8 cellular contexts compared by ENCODE assay signal in genomic region chr3:32733631-32734229, GRCh38. TPM values are rescaled to one million over a fixed set of nuclear protein-coding genes. Genes with fewer than 3 reads are reported as not detected.
DNase-seq lines count a peak whose midpoint lies in the region; TF ChIP-seq lines count a peak whose summit lies in the region.

No MANE protein-coding gene starts in this region.

- in situ Hi-C loops in GM23248 (cut with MboI): loop anchor here (10.0 kb wide), 1 partner anchor 201 kb away; no protein-coding TSS in a partner anchor

- no peaks in the 10 kb centered on the region for H3K9me2 ChIP-seq in GM23248 (ENCODE audit: insufficient read depth)
- H3K9me2 ChIP-seq in neural cell (ENCODE audit: insufficient read depth, low read length): no peaks in the 10 kb centered on the region

- no peaks in the 10 kb centered on the region for H3K79me2 ChIP-seq in GM23248 (ENCODE audit: insufficient read depth)
- no peaks in the 10 kb centered on the region for H3K79me2 ChIP-seq in OCI-LY3 (ENCODE audit: low read length)
- H3K79me2 ChIP-seq in neural cell (replicated peaks; ENCODE audit: insufficient read depth, low read length): no peaks in the 10 kb centered on the region

- H3K36me3 ChIP-seq in GM23248 (ENCODE audit: low read depth) (0 out of 2 replicates have a peak, but pooled peaks cover 6% of the 10 kb centered on the region), OCI-LY3 (replicated peaks; ENCODE audit: low read depth, low read length) (peaks cover 19% of the 10 kb centered on the region), neural cell (ENCODE audit: insufficient read depth, low read length) (no peaks in the 10 kb centered on the region)

- H3K27ac ChIP-seq in GM23248 (no peak overlapping the region), OCI-LY3 (ENCODE audit: low read length) (no peak overlapping the region), dorsolateral prefrontal cortex (no peak overlapping the region), neural cell (ENCODE audit: low read length) (no peak overlapping the region)

- TF ChIP-seq EP300 in neural cell (conservative IDR thresholded peaks at IDR 0.05; ENCODE audit: poor library complexity, severe bottlenecking): no peak

- H3F3A ChIP-seq in GM23248 (ENCODE audit: insufficient read depth): no peaks in the 10 kb centered on the region
- no peaks in the 10 kb centered on the region for H3F3A ChIP-seq in neural cell (ENCODE audit: insufficient read depth, low read length, poor library complexity, severe bottlenecking)

- H3K9me3 ChIP-seq in GM23248 (ENCODE audit: low read depth): no peaks in the 10 kb centered on the region
- H3K9me3 ChIP-seq in OCI-LY3 (ENCODE audit: insufficient read depth, low read length): no peaks in the 10 kb centered on the region
- no peaks in the 10 kb centered on the region for H3K9me3 ChIP-seq in neural cell (ENCODE audit: low read length)

- no peak overlapping the region for H2AFZ ChIP-seq in GM23248
- no peak overlapping the region for H2AFZ ChIP-seq in OCI-LY3 (ENCODE audit: low read depth, low read length)
- no peak overlapping the region for H2AFZ ChIP-seq in neural cell (ENCODE audit: low read depth, low read length)

- H3K27me3 ChIP-seq in GM23248 (replicated peaks; ENCODE audit: insufficient read depth) (no peaks in the 10 kb centered on the region), OCI-LY3 (ENCODE audit: low read depth, low read length) (no peaks in the 10 kb centered on the region), dorsolateral prefrontal cortex (no peaks in the 10 kb centered on the region), neural cell (ENCODE audit: insufficient read depth, low read depth, low read length) (no peaks in the 10 kb centered on the region)

- H3K4me1 ChIP-seq in GM23248 (ENCODE audit: insufficient read depth) (no peaks in the 10 kb centered on the region), OCI-LY3 (ENCODE audit: low read length) (no peaks in the 10 kb centered on the region)

- TF ChIP-seq RAD21 in neural cell (conservative IDR thresholded peaks at IDR 0.05): peak; percentile 80

- H3K9ac ChIP-seq in GM23248: no peak overlapping the region
- H3K9ac ChIP-seq in OCI-LY3 (ENCODE audit: low read length): no peak overlapping the region
- H3K9ac ChIP-seq in neural cell (ENCODE audit: low read length): no peak overlapping the region

- H3K4me3 ChIP-seq in GM23248 (no peak overlapping the region), OCI-LY3 (ENCODE audit: low read length) (no peak overlapping the region), dorsolateral prefrontal cortex (no peak overlapping the region), neural cell (ENCODE audit: low read length) (no peak overlapping the region)

- peak; percentile 79 for TF ChIP-seq CTCF in OCI-LY3 (IDR thresholded peaks at IDR 0.05; ENCODE audit: low read depth, low read length)
- peak; percentile 37 to 80 (median 63) for TF ChIP-seq CTCF in dorsolateral prefrontal cortex (IDR thresholded peaks at IDR 0.05 in 54 of 56, conservative IDR thresholded peaks at IDR 0.05 in 2 of 56; ENCODE audit: low read depth in 1 of 56, partially characterized antibody in 56 of 56)
- peak; percentile 79 for TF ChIP-seq CTCF in neural cell (IDR thresholded peaks at IDR 0.05; ENCODE audit: poor library complexity, severe bottlenecking)

- peak; percentile 66 to 76 for DNase-seq in AML-193 (lab: John Stamatoyannopoulos, UW)
- peak; percentile 59 for DNase-seq in GM23248
- DNase-seq in dorsolateral prefrontal cortex: no peak
- DNase-seq in head of caudate nucleus: no peak
- DNase-seq in OCI-M2 (lab: John Stamatoyannopoulos, UW; ENCODE audit: unreplicated experiment): no peak
- DNase-seq in activated effector memory CD4-positive, alpha-beta T cell treated with Interleukin-2 at 50 U/mL for 16 hours: no peak

- H4K20me1 ChIP-seq in GM23248 (ENCODE audit: insufficient read depth) (no peaks in the 10 kb centered on the region), OCI-LY3 (ENCODE audit: insufficient read depth, low read length) (no peaks in the 10 kb centered on the region), neural cell (ENCODE audit: insufficient read depth) (no peaks in the 10 kb centered on the region)

- no peak overlapping the region for H3K4me2 ChIP-seq in GM23248 (ENCODE audit: unreplicated experiment)
- H3K4me2 ChIP-seq in OCI-LY3 (ENCODE audit: low read length): no peak overlapping the region
- no peak overlapping the region for H3K4me2 ChIP-seq in neural cell (ENCODE audit: low read length)

- intact Hi-C loops in dorsolateral prefrontal cortex (cut with DNase I): loop anchor here in 1 of 2 donors (5.0 kb wide), 1 partner anchor 199 kb away; no protein-coding TSS in a partner anchor
- intact Hi-C loops in head of caudate nucleus (cut with DNase I): loop anchor here (10.0 kb wide), 1 partner anchor 201 kb away; no protein-coding TSS in a partner anchor

TF ChIP-seq in neural cell, 6 proteins besides CTCF, POLR2A, EP300 and RAD21:
- TF ChIP-seq MXI1 (conservative IDR thresholded peaks at IDR 0.05; ENCODE audit: poor library complexity, severe bottlenecking) (no peak), POLR2AphosphoS5 (IDR thresholded peaks at IDR 0.05) (no peak), SMC3 (conservative IDR thresholded peaks at IDR 0.05; ENCODE audit: poor library complexity) (peak; percentile 82)

RNA-seq across cellular contexts. Expression of gene CNOT10, which starts 48.7 kb away (rescaled TPM):
- total RNA-seq in GM23248 (2014; rRNA removed; shearing (Covaris generic)): 13.0 and 19.5 TPM in 2 replicates
- polyA plus RNA-seq in GM23248 (2016; fragmentation: Nextera tagmentation; extraction: Ambion mirVana) (15.2 and 18.3 TPM in 2 replicates), neural cell (48.8 and 53.8 TPM in 2 replicates)
- 10 to 100 TPM; 22.8 to 54.2 (median 35.4) TPM for total RNA-seq in dorsolateral prefrontal cortex
- polyA minus RNA-seq in neural cell: 49.9 and 51.4 TPM in 2 replicates

Comparison
In these comparisons a context has a peak if more than half of its experiments do, and no peak if none do; other contexts are left out.
1. DNase-seq: peak in AML-193 (2 of 2) and GM23248 (single experiment); none in dorsolateral prefrontal cortex (0 of 10), head of caudate nucleus (0 of 42), OCI-M2 (single experiment) and activated effector memory CD4-positive, alpha-beta T cell treated with Interleukin-2 at 50 U/mL for 16 hours (single experiment).
2. Peak in every context shown above with its lines, with median percentiles within 50 percentile points of each other: CTCF ChIP-seq.